Comparison of ENCODE assay signal across 8 cellular contexts in genomic region chr19:891421-892200, GRCh38. TPM values are rescaled to one million over a fixed set of nuclear protein-coding genes. Genes with fewer than 3 reads are reported as not detected.
DNase-seq lines count a peak whose midpoint lies in the region; ATAC-seq and TF ChIP-seq lines count a peak whose summit lies in the region.
"Not testable (repeated sequence)": the region's sequence is repeated elsewhere in the genome, so short reads cannot be mapped to it uniquely, and the experiment has no call there.

No MANE protein-coding gene starts in this region.

- H3K9me3 Mint-ChIP-seq in HFFc6; activated naive CD4-positive, alpha-beta T cell treated with anti-CD3 and anti-CD28 coated beads, Interleukin-2, amount 10 ng/mL, durations not matched to agents 7 days and 5 days; nephron progenitor cell; stimulated activated naive CD8-positive, alpha-beta T cell treated with anti-CD3 and anti-CD28 coated beads, Interleukin-15, amount 100 ng/mL, for 72 hours: not testable (repeated sequence)

- POLR2A ChIA-PET in BJ (lab: Charles Lee) = not testable (repeated sequence)

- peak overlapping the region; percentile 85 for H3K4me3 ChIP-seq in BJ (ENCODE audit: low read depth, low read length)
- peak overlapping the region; percentile 63 to 98 (median 89) for H3K4me3 ChIP-seq in Peyer's patch
- peak overlapping the region; percentile 91 for H3K4me3 ChIP-seq in effector memory CD4-positive, alpha-beta T cell (ENCODE audit: insufficient read depth, low read depth, low read length, poor library complexity, severe bottlenecking)
- H3K4me3 ChIP-seq in iPS-18a (ENCODE audit: low read length) = peak overlapping the region; percentile 73

- H3K27ac Mint-ChIP-seq in HFFc6; nephron progenitor cell; stimulated activated naive CD8-positive, alpha-beta T cell treated with anti-CD3 and anti-CD28 coated beads, Interleukin-15, amount 100 ng/mL, for 72 hours: not testable (repeated sequence)
- peak overlapping the region; percentile 71 for H3K27ac Mint-ChIP-seq in activated naive CD4-positive, alpha-beta T cell treated with anti-CD3 and anti-CD28 coated beads, Interleukin-2, amount 10 ng/mL, durations not matched to agents 7 days and 5 days

- peak overlapping the region; percentile 83 to 99 (median 94) for H3K27ac ChIP-seq in Peyer's patch
- peak overlapping the region; percentile 87 for H3K27ac ChIP-seq in effector memory CD4-positive, alpha-beta T cell (ENCODE audit: insufficient read depth, low read length, poor library complexity, severe bottlenecking)
- not testable (repeated sequence) for H3K27ac ChIP-seq in iPS-18a (ENCODE audit: low read length)

- not testable (repeated sequence) for H3K27me3 Mint-ChIP-seq in HFFc6 (ENCODE audit: insufficient read depth); activated naive CD4-positive, alpha-beta T cell treated with anti-CD3 and anti-CD28 coated beads, Interleukin-2, amount 10 ng/mL, durations not matched to agents 7 days and 5 days; nephron progenitor cell (ENCODE audit: low read depth, poor library complexity); stimulated activated naive CD8-positive, alpha-beta T cell treated with anti-CD3 and anti-CD28 coated beads, Interleukin-15, amount 100 ng/mL, for 72 hours

- H3K36me3 Mint-ChIP-seq in HFFc6 (ENCODE audit: low read depth) = not testable (repeated sequence)
- peaks cover 28% of the 10 kb centered on the region for H3K36me3 Mint-ChIP-seq in activated naive CD4-positive, alpha-beta T cell treated with anti-CD3 and anti-CD28 coated beads, Interleukin-2, amount 10 ng/mL, durations not matched to agents 7 days and 5 days
- H3K36me3 Mint-ChIP-seq in nephron progenitor cell (ENCODE audit: low read depth) = peaks cover 28% of the 10 kb centered on the region

- TF ChIP-seq CTCF in BJ (IDR thresholded peaks at IDR 0.05; ENCODE audit: insufficient read depth, low read depth, low read length); HFFc6 (IDR thresholded peaks at IDR 0.05); Peyer's patch (IDR thresholded peaks at IDR 0.05); nephron progenitor cell (IDR thresholded peaks at IDR 0.05): not testable (repeated sequence)

- H3K9ac ChIP-seq in iPS-18a (ENCODE audit: low read length) = not testable (repeated sequence)

- H3K4me3 Mint-ChIP-seq in HFFc6 = peak overlapping the region; percentile 92
- peak overlapping the region; percentile 81 for H3K4me3 Mint-ChIP-seq in activated naive CD4-positive, alpha-beta T cell treated with anti-CD3 and anti-CD28 coated beads, Interleukin-2, amount 10 ng/mL, durations not matched to agents 7 days and 5 days
- peak overlapping the region; percentile 89 for H3K4me3 Mint-ChIP-seq in nephron progenitor cell
- peak overlapping the region; percentile 84 to 94 for H3K4me3 Mint-ChIP-seq in stimulated activated naive CD8-positive, alpha-beta T cell treated with anti-CD3 and anti-CD28 coated beads, Interleukin-15, amount 100 ng/mL, for 72 hours

- not testable (repeated sequence) for DNase-seq in BJ (ENCODE audit: low read depth); HFFc6; activated naive CD4-positive, alpha-beta T cell treated with anti-CD3 and anti-CD28 coated beads, Interleukin-2, amount 10 ng/mL, durations not matched to agents 7 days and 5 days; effector memory CD4-positive, alpha-beta T cell; nephron progenitor cell; stimulated activated naive CD8-positive, alpha-beta T cell treated with anti-CD3 and anti-CD28 coated beads, Interleukin-15, amount 100 ng/mL, for 72 hours
- DNase-seq in Peyer's patch = peak in 2 of 3 donors; percentile 84 to 89

- H3K36me3 ChIP-seq in BJ (ENCODE audit: control insufficient read depth, insufficient read depth, low read length) = peaks cover 19% of the 10 kb centered on the region
- H3K36me3 ChIP-seq in Peyer's patch = peaks cover 0 to 39% (median 0%) of the 10 kb centered on the region in 3 donors
- peaks cover 26% of the 10 kb centered on the region for H3K36me3 ChIP-seq in effector memory CD4-positive, alpha-beta T cell (ENCODE audit: control insufficient read depth, insufficient read depth, low read length)
- H3K36me3 ChIP-seq in iPS-18a (ENCODE audit: control insufficient read depth, low read depth, low read length) = not testable (repeated sequence)

- peak in 1 of 2 donors; percentile 14 for TF ChIP-seq POLR2A in Peyer's patch (IDR thresholded peaks at IDR 0.05)

- not testable (repeated sequence) for H3K9me3 ChIP-seq in Peyer's patch; effector memory CD4-positive, alpha-beta T cell (ENCODE audit: control insufficient read depth, low read length); iPS-18a (ENCODE audit: control insufficient read depth, low read depth, low read length)

- not testable (repeated sequence) for H3K27me3 ChIP-seq in BJ (ENCODE audit: control insufficient read depth, insufficient read depth, low read length); Peyer's patch; effector memory CD4-positive, alpha-beta T cell (replicated peaks; ENCODE audit: control insufficient read depth, insufficient read depth, low read length, poor library complexity, severe bottlenecking); iPS-18a (ENCODE audit: control insufficient read depth, insufficient read depth, low read length)

- CTCF ChIA-PET in BJ (lab: Yijun Ruan, JAX) = interaction anchor here (1.2 kb wide), 1 partner anchor 35 kb away, joined by 4 read pairs; no protein-coding TSS in a partner anchor
- CTCF ChIA-PET in activated naive CD4-positive, alpha-beta T cell treated with anti-CD3 and anti-CD28 coated beads, Interleukin-2, amount 10 ng/mL, durations not matched to agents 7 days and 5 days (lab: Charles Lee) = not testable (repeated sequence)

- H3K4me1 Mint-ChIP-seq in HFFc6 (ENCODE audit: low read depth); nephron progenitor cell: not testable (repeated sequence)
- peaks cover 24% of the 10 kb centered on the region for H3K4me1 Mint-ChIP-seq in activated naive CD4-positive, alpha-beta T cell treated with anti-CD3 and anti-CD28 coated beads, Interleukin-2, amount 10 ng/mL, durations not matched to agents 7 days and 5 days
- H3K4me1 Mint-ChIP-seq in stimulated activated naive CD8-positive, alpha-beta T cell treated with anti-CD3 and anti-CD28 coated beads, Interleukin-15, amount 100 ng/mL, for 72 hours = peaks cover 27% of the 10 kb centered on the region

- peaks cover 0 to 12% (median 5%) of the 10 kb centered on the region in 4 donors for H3K4me1 ChIP-seq in Peyer's patch
- H3K4me1 ChIP-seq in effector memory CD4-positive, alpha-beta T cell (ENCODE audit: control insufficient read depth, insufficient read depth, low read length, poor library complexity, severe bottlenecking) = peaks cover 18% of the 10 kb centered on the region
- H3K4me1 ChIP-seq in iPS-18a (ENCODE audit: control insufficient read depth, low read depth, low read length) = not testable (repeated sequence)

- not testable (repeated sequence) for ATAC-seq in stimulated activated naive CD8-positive, alpha-beta T cell treated with anti-CD3 and anti-CD28 coated beads, Interleukin-15, amount 100 ng/mL, for 72 hours

RNA-seq across cellular contexts. Expression of gene MED16, which starts 1.4 kb away (rescaled TPM):
- polyA plus RNA-seq in BJ (2011; rRNA removed) = 21.5 and 39.8 TPM in 2 replicates
- polyA minus RNA-seq in BJ (2011; rRNA and poly(A)+ RNA removed) = 30.5 and 34.7 TPM in 2 replicates
- 10 to 100 TPM; 58.1 to 91.0 (median 70.9) TPM for total RNA-seq in HFFc6 (2021; fragmentation: NEBNext Ultra II Directional; extraction: Animal tissue kit (Norgen Biotek cat#: 25700))
- total RNA-seq in Peyer's patch = 10 to 100 TPM; 60.2 to 83.6 (median 65.3) TPM

RNA-seq across cellular contexts. Expression of gene RNU6-9, which starts 1.7 kb away (rescaled TPM):
- not detected in 2 replicates for polyA plus RNA-seq in BJ (2011; rRNA removed)
- polyA minus RNA-seq in BJ (2011; rRNA and poly(A)+ RNA removed) = not detected in 2 replicates
- total RNA-seq in HFFc6 (2021; fragmentation: NEBNext Ultra II Directional; extraction: Animal tissue kit (Norgen Biotek cat#: 25700)) = not detected
- not detected for total RNA-seq in Peyer's patch

RNA-seq across cellular contexts. Expression of gene R3HDM4, which starts 21.4 kb away (rescaled TPM):
- polyA plus RNA-seq in BJ (2011; rRNA removed) = 35.3 and 46.6 TPM in 2 replicates
- polyA minus RNA-seq in BJ (2011; rRNA and poly(A)+ RNA removed) = 18.0 and 26.9 TPM in 2 replicates
- 10 to 100 TPM; 41.9 to 53.4 (median 45.9) TPM for total RNA-seq in HFFc6 (2021; fragmentation: NEBNext Ultra II Directional; extraction: Animal tissue kit (Norgen Biotek cat#: 25700))
- 10 to 100 TPM; 20.8 to 43.5 (median 34.8) TPM for total RNA-seq in Peyer's patch

RNA-seq across cellular contexts. Expression of gene KISS1R, which starts 25.5 kb away (rescaled TPM):
- not detected in 2 replicates for polyA plus RNA-seq in BJ (2011; rRNA removed)
- not detected in 2 replicates for polyA minus RNA-seq in BJ (2011; rRNA and poly(A)+ RNA removed)
- not detected for total RNA-seq in HFFc6 (2021; fragmentation: NEBNext Ultra II Directional; extraction: Animal tissue kit (Norgen Biotek cat#: 25700))
- total RNA-seq in Peyer's patch = not detected

RNA-seq across cellular contexts. Expression of gene CFD, which starts 32.1 kb away (rescaled TPM):
- polyA plus RNA-seq in BJ (2011; rRNA removed) = 0.70 and 0.77 TPM in 2 replicates
- 0.33 TPM in 1 of 2 replicates, not detected in the other for polyA minus RNA-seq in BJ (2011; rRNA and poly(A)+ RNA removed)
- total RNA-seq in HFFc6 (2021; fragmentation: NEBNext Ultra II Directional; extraction: Animal tissue kit (Norgen Biotek cat#: 25700)) = 1 to 10 TPM in 3 of 6 experiments, under 1 TPM in 3; 0.84 to 1.7 (median 0.98) TPM
- 100 to 1,000 TPM; 140 to 403 (median 303) TPM for total RNA-seq in Peyer's patch
